In genomic region chr1:89911186-89911976, GRCh38 we compare ENCODE assay signal across 2 cellular contexts.
TF ChIP-seq lines count a peak whose summit lies in the region.

No MANE protein-coding gene starts in this region.

TF ChIP-seq in IMR-90, 13 proteins besides CTCF, POLR2A, EP300 and RAD21:
- TF ChIP-seq BHLHE40 (IDR thresholded peaks at IDR 0.05; ENCODE audit: low read depth, low read length) = no peak
- TF ChIP-seq RCOR1 (IDR thresholded peaks at IDR 0.05; ENCODE audit: insufficient replicate concordance, low read length) = no peak
- no peak for TF ChIP-seq CEBPB (IDR thresholded peaks at IDR 0.05; ENCODE audit: low read depth, low read length)
- TF ChIP-seq CHD1 (IDR thresholded peaks at IDR 0.05; ENCODE audit: low read depth, low read length) = no peak
- no peak for TF ChIP-seq USF2 (IDR thresholded peaks at IDR 0.05; ENCODE audit: low read depth, low read length)
- TF ChIP-seq RFX5 (IDR thresholded peaks at IDR 0.05; ENCODE audit: low read depth, low read length) = no peak
- no peak for TF ChIP-seq MAZ (IDR thresholded peaks at IDR 0.05; ENCODE audit: borderline replicate concordance, low read depth, low read length)
- no peak for TF ChIP-seq FOS (IDR thresholded peaks at IDR 0.05; ENCODE audit: low read depth, low read length)
- no peak for TF ChIP-seq ELK1 (IDR thresholded peaks at IDR 0.05; ENCODE audit: borderline replicate concordance, low read depth, low read length)
- no peak for TF ChIP-seq MXI1 (IDR thresholded peaks at IDR 0.05; ENCODE audit: borderline replicate concordance, low read depth, low read length)
- TF ChIP-seq NFE2L2 (IDR thresholded peaks at IDR 0.05; ENCODE audit: low read depth, low read length) = no peak
- no peak for TF ChIP-seq MAFK (IDR thresholded peaks at IDR 0.05; ENCODE audit: low read depth, low read length)
- TF ChIP-seq SMC3 (IDR thresholded peaks at IDR 0.05; ENCODE audit: low read depth, low read length) = no peak

TF ChIP-seq in HepG2, 621 proteins besides CTCF, POLR2A, EP300 and RAD21:
- TF ChIP-seq KDM6A (CRISPR knock-in tag; IDR thresholded peaks at IDR 0.05; ENCODE audit: low read depth) = no peak
- no peak for TF ChIP-seq HNF1B (CRISPR knock-in tag; IDR thresholded peaks at IDR 0.05)
- no peak for TF ChIP-seq RNF2 (conservative IDR thresholded peaks at IDR 0.05; ENCODE audit: low read depth)
- no peak for TF ChIP-seq ZNF280B (CRISPR knock-in tag; IDR thresholded peaks at IDR 0.05; ENCODE audit: borderline replicate concordance)
- no peak for TF ChIP-seq HMG20A (CRISPR knock-in tag; IDR thresholded peaks at IDR 0.05; ENCODE audit: borderline replicate concordance)
- TF ChIP-seq HNF4A (CRISPR knock-in tag; IDR thresholded peaks at IDR 0.05) = no peak
- no peak for TF ChIP-seq HNF1A (IDR thresholded peaks at IDR 0.05; ENCODE audit: low read depth)
- no peak for TF ChIP-seq HNF1A (CRISPR knock-in tag; IDR thresholded peaks at IDR 0.05; ENCODE audit: borderline replicate concordance)
- no peak for TF ChIP-seq ZNF713 (CRISPR knock-in tag; IDR thresholded peaks at IDR 0.05)
- no peak for TF ChIP-seq YY1 (IDR thresholded peaks at IDR 0.05; ENCODE audit: insufficient read depth, insufficient replicate concordance, low read depth, low read length)
- no peak for TF ChIP-seq REST (IDR thresholded peaks at IDR 0.05; ENCODE audit: borderline replicate concordance in 1 of 2, low read depth in 1 of 2, low read length in 2 of 2)
- TF ChIP-seq SALL2 (CRISPR knock-in tag; IDR thresholded peaks at IDR 0.05) = no peak
